In genomic region chr3:194768586-194768985, GRCh38 we compare ENCODE assay signal across 10 cellular contexts.
A peak's percentile ranks its signal among the peaks of the same experiment; 100 is the strongest.
DNase-seq lines count a peak whose midpoint lies in the region; ATAC-seq and TF ChIP-seq lines count a peak whose summit lies in the region.
"Had no signal": no experiment of that assay in that cellular context is flagged by ENCODE, and none has a peak within 500 bp of the region (broad histone marks: within the 10 kb centered on the region; RNA-seq: fewer than 3 reads in every experiment).

No MANE protein-coding gene starts in this region.

- H3K4me1 Mint-ChIP-seq in activated CD8-positive, alpha-beta memory T cell treated with anti-CD3 and anti-CD28 coated beads, Interleukin-2, amount 10 ng/mL, durations not matched to agents 7 days and 5 days: peaks cover 28% of the 10 kb centered on the region
- peaks cover 18% of the 10 kb centered on the region for H3K4me1 Mint-ChIP-seq in WTC11
- peaks cover 32% of the 10 kb centered on the region for H3K4me1 Mint-ChIP-seq in stimulated activated effector memory CD8-positive, alpha-beta T cell treated with anti-CD3 and anti-CD28 coated beads, Interleukin-12 subunit alpha, Interleukin-12 subunit beta, amount 100 ng/mL, for 72 hours

- peak overlapping the region; percentile 44 for H3K27ac Mint-ChIP-seq in activated CD8-positive, alpha-beta memory T cell treated with anti-CD3 and anti-CD28 coated beads, Interleukin-2, amount 10 ng/mL, durations not matched to agents 7 days and 5 days
- H3K27ac Mint-ChIP-seq in WTC11: no peak overlapping the region
- peak overlapping the region; percentile 16 for H3K27ac Mint-ChIP-seq in stimulated activated effector memory CD8-positive, alpha-beta T cell treated with anti-CD3 and anti-CD28 coated beads, Interleukin-12 subunit alpha, Interleukin-12 subunit beta, amount 100 ng/mL, for 72 hours

- ATAC-seq in activated CD8-positive, alpha-beta memory T cell treated with anti-CD3 and anti-CD28 coated beads, Interleukin-2, amount 10 ng/mL, durations not matched to agents 7 days and 5 days: no peak
- ATAC-seq in WTC11 (peak; percentile 1; the same call in 1 of the 2 replicates), GM18909 (IDR thresholded peaks at IDR 0.05; ENCODE audit: poor library complexity, unreplicated experiment) (no peak), HG03108 (IDR thresholded peaks at IDR 0.05; ENCODE audit: unreplicated experiment) (no peak)
- no peak for ATAC-seq in stimulated activated effector memory CD8-positive, alpha-beta T cell treated with anti-CD3 and anti-CD28 coated beads, Interleukin-12 subunit alpha, Interleukin-12 subunit beta, amount 100 ng/mL, for 72 hours

- no peak overlapping the region for H3K9ac ChIP-seq in iPS-20b (ENCODE audit: low read depth, low read length)

- no peak overlapping the region for H3K27ac ChIP-seq in iPS-20b (ENCODE audit: low read length)
- H3K27ac ChIP-seq: adrenal gland, upper lobe of right lung had no signal

- peaks cover 6% of the 10 kb centered on the region; the same call in 1 of the 2 replicates for H3K4me1 ChIP-seq in iPS-20b (ENCODE audit: insufficient read depth, low read length)

- no peaks in the 10 kb centered on the region for H3K9me3 ChIP-seq in iPS-20b (ENCODE audit: insufficient read depth, low read depth, low read length)
- H3K9me3 ChIP-seq: adrenal gland, upper lobe of right lung had no signal

- POLR2A ChIA-PET in WTC11 (lab: Charles Lee): interaction anchor here (0.6 to 1.0 kb wide), 2 partner anchors 20 to 81 kb away, joined by 3 read pairs; no protein-coding TSS in a partner anchor

- H3K27me3 Mint-ChIP-seq in activated CD8-positive, alpha-beta memory T cell treated with anti-CD3 and anti-CD28 coated beads, Interleukin-2, amount 10 ng/mL, durations not matched to agents 7 days and 5 days: peaks cover 29% of the 10 kb centered on the region
- peaks cover 47% of the 10 kb centered on the region for H3K27me3 Mint-ChIP-seq in WTC11 (ENCODE audit: low read depth)

- DNase-seq in activated CD8-positive, alpha-beta memory T cell treated with anti-CD3 and anti-CD28 coated beads, Interleukin-2, amount 10 ng/mL, durations not matched to agents 7 days and 5 days: no peak
- DNase-seq in activated CD8-positive, alpha-beta memory T cell treated with anti-CD3 and anti-CD28 coated beads for 24 hours: no peak
- DNase-seq in WTC11 (ENCODE audit: low spot score): no peak
- DNase-seq in stimulated activated effector memory CD8-positive, alpha-beta T cell treated with anti-CD3 and anti-CD28 coated beads, Interleukin-12 subunit alpha, Interleukin-12 subunit beta, amount 100 ng/mL, for 72 hours (ENCODE audit: low spot score in 2 of 2): no peak
- DNase-seq in ecto neural progenitor cell (ENCODE audit: low spot score): no peak

- TF ChIP-seq CTCF in WTC11 (IDR thresholded peaks at IDR 0.05): no peak

- H3K27me3 ChIP-seq in iPS-20b (ENCODE audit: insufficient read depth, low read length): peaks cover 29% of the 10 kb centered on the region
- H3K27me3 ChIP-seq: adrenal gland, upper lobe of right lung had no signal

- CTCF ChIA-PET in activated CD8-positive, alpha-beta memory T cell treated with anti-CD3 and anti-CD28 coated beads, Interleukin-2, amount 10 ng/mL, durations not matched to agents 7 days and 5 days (lab: Charles Lee): interaction anchor here (1.0 kb wide), 1 partner anchor 86 kb away, joined by 7 read pairs; no protein-coding TSS in a partner anchor
- CTCF ChIA-PET in WTC11 (lab: Charles Lee): interaction anchor here (0.7 to 1.7 kb wide), 7 partner anchors 13 to 217 kb away, joined by 3 to 11 read pairs (median 4); no protein-coding TSS in a partner anchor

- peak overlapping the region; percentile 48; the same call in 1 of the 2 replicates for H3K4me3 ChIP-seq in iPS-20b (ENCODE audit: low read length)

- H3K36me3 ChIP-seq in iPS-20b (ENCODE audit: insufficient read depth, low read depth, low read length): no peaks in the 10 kb centered on the region
- H3K36me3 ChIP-seq: adrenal gland, upper lobe of right lung had no signal

- no peak overlapping the region for H3K4me3 Mint-ChIP-seq in activated CD8-positive, alpha-beta memory T cell treated with anti-CD3 and anti-CD28 coated beads, Interleukin-2, amount 10 ng/mL, durations not matched to agents 7 days and 5 days
- peak overlapping the region; percentile 82 for H3K4me3 Mint-ChIP-seq in WTC11
- peak overlapping the region; percentile 73 for H3K4me3 Mint-ChIP-seq in stimulated activated effector memory CD8-positive, alpha-beta T cell treated with anti-CD3 and anti-CD28 coated beads, Interleukin-12 subunit alpha, Interleukin-12 subunit beta, amount 100 ng/mL, for 72 hours

- H3K36me3 Mint-ChIP-seq in activated CD8-positive, alpha-beta memory T cell treated with anti-CD3 and anti-CD28 coated beads, Interleukin-2, amount 10 ng/mL, durations not matched to agents 7 days and 5 days: no peaks in the 10 kb centered on the region
- no peaks in the 10 kb centered on the region for H3K36me3 Mint-ChIP-seq in WTC11
- peaks cover 10% of the 10 kb centered on the region for H3K36me3 Mint-ChIP-seq in stimulated activated effector memory CD8-positive, alpha-beta T cell treated with anti-CD3 and anti-CD28 coated beads, Interleukin-12 subunit alpha, Interleukin-12 subunit beta, amount 100 ng/mL, for 72 hours

- no peaks in the 10 kb centered on the region for H3K9me3 Mint-ChIP-seq in activated CD8-positive, alpha-beta memory T cell treated with anti-CD3 and anti-CD28 coated beads, Interleukin-2, amount 10 ng/mL, durations not matched to agents 7 days and 5 days (ENCODE audit: low read depth)
- H3K9me3 Mint-ChIP-seq in WTC11: no peaks in the 10 kb centered on the region
- H3K9me3 Mint-ChIP-seq in stimulated activated effector memory CD8-positive, alpha-beta T cell treated with anti-CD3 and anti-CD28 coated beads, Interleukin-12 subunit alpha, Interleukin-12 subunit beta, amount 100 ng/mL, for 72 hours: no peaks in the 10 kb centered on the region

TF ChIP-seq in WTC11, 78 proteins besides CTCF, POLR2A, EP300 and RAD21 (continues in another document):
- TF ChIP-seq E2F4 (CRISPR knock-in tag; IDR thresholded peaks at IDR 0.05; ENCODE audit: borderline replicate concordance, low read depth): no peak
- TF ChIP-seq PREB (CRISPR knock-in tag; IDR thresholded peaks at IDR 0.05; ENCODE audit: borderline replicate concordance): no peak
- no peak for TF ChIP-seq AR (CRISPR knock-in tag; IDR thresholded peaks at IDR 0.05)
- TF ChIP-seq ZNF671 (CRISPR knock-in tag; IDR thresholded peaks at IDR 0.05): no peak
- TF ChIP-seq GRHL2 (CRISPR knock-in tag; IDR thresholded peaks at IDR 0.05; ENCODE audit: insufficient replicate concordance, severe bottlenecking): no peak
- TF ChIP-seq HMGXB4 (CRISPR knock-in tag; IDR thresholded peaks at IDR 0.05): no peak
- no peak for TF ChIP-seq CREB1 (CRISPR knock-in tag; IDR thresholded peaks at IDR 0.05)
